Comparison of ENCODE assay signal across 8 cellular contexts in genomic region chr2:74587664-74588277, GRCh38. TPM values are rescaled to one million over a fixed set of nuclear protein-coding genes. Genes with fewer than 3 reads are reported as not detected.
A peak's percentile ranks its signal among the peaks of the same experiment; 100 is the strongest.
DNase-seq lines count a peak whose midpoint lies in the region; ATAC-seq and TF ChIP-seq lines count a peak whose summit lies in the region.

No MANE protein-coding gene starts in this region.

- H3K4me1 ChIP-seq in Caco-2 (no peaks in the 10 kb centered on the region), neutrophil (ENCODE audit: control insufficient read depth in 1 of 2, insufficient read depth in 1 of 2, low read depth in 1 of 2, low read length in 1 of 2) (peaks cover 53 to 54% of the 10 kb centered on the region in 2 experiments), upper lobe of right lung (no peaks in the 10 kb centered on the region)

- no peak overlapping the region for H3K4me3 Mint-ChIP-seq in Caco-2 (ENCODE audit: unreplicated experiment)
- H3K4me3 Mint-ChIP-seq in activated T-helper 17 cell treated with anti-CD3 and anti-CD28 coated beads, Interleukin-2, amount 50 U/mL, for 72 hours = no peak overlapping the region

- H3K9me3 Mint-ChIP-seq in Caco-2 (ENCODE audit: unreplicated experiment) = no peaks in the 10 kb centered on the region
- no peaks in the 10 kb centered on the region for H3K9me3 Mint-ChIP-seq in activated T-helper 17 cell treated with anti-CD3 and anti-CD28 coated beads, Interleukin-2, amount 50 U/mL, for 72 hours

- H3K27ac Mint-ChIP-seq in Caco-2 (ENCODE audit: unreplicated experiment) = no peak overlapping the region
- no peak overlapping the region for H3K27ac Mint-ChIP-seq in activated T-helper 17 cell treated with anti-CD3 and anti-CD28 coated beads, Interleukin-2, amount 50 U/mL, for 72 hours

- H3K36me3 ChIP-seq in Caco-2 (ENCODE audit: control insufficient read depth, insufficient read depth, low read length) (no peaks in the 10 kb centered on the region), neutrophil (no peaks in the 10 kb centered on the region), upper lobe of right lung (no peaks in the 10 kb centered on the region)

- H3K4me3 ChIP-seq in Caco-2 (ENCODE audit: low read depth, low read length) (no peak overlapping the region), foreskin fibroblast (ENCODE audit: low read depth in 1 of 2, low read length in 2 of 2) (no peak overlapping the region), neutrophil (ENCODE audit: low read depth in 1 of 2, low read length in 1 of 2) (no peak overlapping the region), upper lobe of right lung (no peak overlapping the region)

- intact Hi-C loops in Caco-2 (cut with micrococcal nuclease; ENCODE audit: unreplicated experiment) = loop anchor here (1.0 to 5.0 kb wide), 7 partner anchors 38 to 335 kb away; partner anchors contain the start of genes AUP1, HTRA2, MRPL53 and PCGF1
- intact Hi-C loops in upper lobe of right lung (cut with DNase I) = loop anchor here (10.0 kb wide), 1 partner anchor 93 kb away; the partner anchor contains the start of gene LBX2

- no peaks in the 10 kb centered on the region for H3K27me3 ChIP-seq in Caco-2 (replicated peaks; ENCODE audit: control insufficient read depth, insufficient read depth, low read length)
- H3K27me3 ChIP-seq in neutrophil = peaks cover 10% of the 10 kb centered on the region
- H3K27me3 ChIP-seq in upper lobe of right lung = peaks cover 12% of the 10 kb centered on the region

- CTCF ChIA-PET in Caco-2 (lab: Charles Lee) = interaction anchor here (0.6 to 1.6 kb wide), 6 partner anchors 29 to 253 kb away, joined by 3 to 8 read pairs (median 5); partner anchors contain the start of genes AUP1, HTRA2 and PCGF1
- CTCF ChIA-PET in RWPE1 (lab: Yijun Ruan, JAX) = interaction anchor here (0.5 to 2.9 kb wide), 8 partner anchors 10 to 338 kb away, joined by 3 to 16 read pairs (median 4); partner anchors contain the start of genes CCDC142 and TTC31

- TF ChIP-seq CTCF in Caco-2 (IDR thresholded peaks at IDR 0.05; ENCODE audit: insufficient read depth in 1 of 2, low read depth in 1 of 2, low read length in 1 of 2, severe bottlenecking in 1 of 2, unreplicated experiment in 1 of 2) (peak; percentile 64 to 79), RWPE1 (conservative IDR thresholded peaks at IDR 0.05; ENCODE audit: low read depth) (peak; percentile 72), foreskin fibroblast (IDR thresholded peaks at IDR 0.05; ENCODE audit: low read depth, low read length) (peak; percentile 58), neutrophil (IDR thresholded peaks at IDR 0.05) (peak; percentile 70), upper lobe of right lung (IDR thresholded peaks at IDR 0.05) (peak; percentile 77)

- no peak overlapping the region for H3K27ac ChIP-seq in RWPE1
- H3K27ac ChIP-seq in neutrophil = peak overlapping the region; percentile 12
- H3K27ac ChIP-seq in upper lobe of right lung = no peak overlapping the region

- peak; percentile 62 for ATAC-seq in GM21381 (IDR thresholded peaks at IDR 0.05; ENCODE audit: unreplicated experiment)
- ATAC-seq in activated T-helper 17 cell treated with anti-CD3 and anti-CD28 coated beads, Interleukin-2, amount 50 U/mL, for 72 hours (replicated peaks) = peak; percentile 70
- peak; percentile 97 for ATAC-seq in upper lobe of right lung

- DNase-seq in Caco-2 (peak; percentile 71 to 75), Kasumi-1 (lab: John Stamatoyannopoulos, UW) (peak; percentile 87 to 92), RWPE1 (ENCODE audit: low spot score) (peak; percentile 80), foreskin fibroblast (peak; percentile 59 to 87), upper lobe of right lung (no peak)

- H3K27me3 Mint-ChIP-seq in Caco-2 (ENCODE audit: insufficient read depth, unreplicated experiment) = peaks cover 4% of the 10 kb centered on the region
- peaks cover 6% of the 10 kb centered on the region for H3K27me3 Mint-ChIP-seq in activated T-helper 17 cell treated with anti-CD3 and anti-CD28 coated beads, Interleukin-2, amount 50 U/mL, for 72 hours

- H3K9me3 ChIP-seq in Caco-2 (no peaks in the 10 kb centered on the region), neutrophil (no peaks in the 10 kb centered on the region), upper lobe of right lung (no peaks in the 10 kb centered on the region)

- BruUV-seq in Caco-2 (replicated peaks; lab: Mats Ljungman, UMichigan) = no TSS peak

- no peaks in the 10 kb centered on the region for H3K36me3 Mint-ChIP-seq in Caco-2 (ENCODE audit: insufficient read depth, unreplicated experiment)
- H3K36me3 Mint-ChIP-seq in activated T-helper 17 cell treated with anti-CD3 and anti-CD28 coated beads, Interleukin-2, amount 50 U/mL, for 72 hours (ENCODE audit: low read depth) = no peaks in the 10 kb centered on the region

- peaks cover 22% of the 10 kb centered on the region for H3K4me1 Mint-ChIP-seq in Caco-2 (ENCODE audit: low read depth, unreplicated experiment)
- H3K4me1 Mint-ChIP-seq in activated T-helper 17 cell treated with anti-CD3 and anti-CD28 coated beads, Interleukin-2, amount 50 U/mL, for 72 hours = peaks cover 10% of the 10 kb centered on the region

- POLR2A ChIA-PET in Caco-2 (lab: Charles Lee) (interaction anchor here (0.6 to 0.7 kb wide), 2 partner anchors 22 to 54 kb away, joined by 3 to 4 read pairs; no protein-coding TSS in a partner anchor), RWPE1 (lab: Yijun Ruan, JAX; ENCODE audit: low non-redundant PET) (interaction anchor here (0.7 kb wide), 1 partner anchor 396 kb away, joined by 3 read pairs; no protein-coding TSS in a partner anchor)

RNA-seq across cellular contexts. Expression of gene DOK1, which starts 33.3 kb away (rescaled TPM):
- total RNA-seq in Caco-2 (2022) (5.1 and 5.5 TPM in 2 replicates), upper lobe of right lung (35.7 TPM)
- total RNA-seq in activated T-helper 17 cell treated with anti-CD3 and anti-CD28 coated beads, Interleukin-2, amount 50 U/mL, for 72 hours = 10 to 100 TPM; 23.7 to 32.4 TPM

RNA-seq across cellular contexts. Expression of gene LOXL3, which starts 34.0 kb away (rescaled TPM):
- 13.8 and 15.9 TPM in 2 replicates for total RNA-seq in Caco-2 (2022)
- 1 to 10 TPM; 2.0 to 4.4 TPM for total RNA-seq in activated T-helper 17 cell treated with anti-CD3 and anti-CD28 coated beads, Interleukin-2, amount 50 U/mL, for 72 hours
- 8.1 TPM for total RNA-seq in upper lobe of right lung

RNA-seq across cellular contexts. Expression of gene HTRA2, which starts 58.0 kb away (rescaled TPM):
- total RNA-seq in Caco-2 (2022) = 27.0 and 27.3 TPM in 2 replicates
- 10 to 100 TPM; 75.6 to 81.2 TPM for total RNA-seq in activated T-helper 17 cell treated with anti-CD3 and anti-CD28 coated beads, Interleukin-2, amount 50 U/mL, for 72 hours
- total RNA-seq in upper lobe of right lung = 31.4 TPM

RNA-seq across cellular contexts. Expression of gene AUP1, which starts 58.3 kb away (rescaled TPM):
- total RNA-seq in Caco-2 (2022) (154 and 156 TPM in 2 replicates), upper lobe of right lung (119 TPM)
- total RNA-seq in activated T-helper 17 cell treated with anti-CD3 and anti-CD28 coated beads, Interleukin-2, amount 50 U/mL, for 72 hours = 100 to 1,000 TPM in 1 of 2 donors, 10 to 100 TPM in 1; 72.2 to 116 TPM
